8 cellular contexts compared by ENCODE assay signal in the genomic region with DNA sequence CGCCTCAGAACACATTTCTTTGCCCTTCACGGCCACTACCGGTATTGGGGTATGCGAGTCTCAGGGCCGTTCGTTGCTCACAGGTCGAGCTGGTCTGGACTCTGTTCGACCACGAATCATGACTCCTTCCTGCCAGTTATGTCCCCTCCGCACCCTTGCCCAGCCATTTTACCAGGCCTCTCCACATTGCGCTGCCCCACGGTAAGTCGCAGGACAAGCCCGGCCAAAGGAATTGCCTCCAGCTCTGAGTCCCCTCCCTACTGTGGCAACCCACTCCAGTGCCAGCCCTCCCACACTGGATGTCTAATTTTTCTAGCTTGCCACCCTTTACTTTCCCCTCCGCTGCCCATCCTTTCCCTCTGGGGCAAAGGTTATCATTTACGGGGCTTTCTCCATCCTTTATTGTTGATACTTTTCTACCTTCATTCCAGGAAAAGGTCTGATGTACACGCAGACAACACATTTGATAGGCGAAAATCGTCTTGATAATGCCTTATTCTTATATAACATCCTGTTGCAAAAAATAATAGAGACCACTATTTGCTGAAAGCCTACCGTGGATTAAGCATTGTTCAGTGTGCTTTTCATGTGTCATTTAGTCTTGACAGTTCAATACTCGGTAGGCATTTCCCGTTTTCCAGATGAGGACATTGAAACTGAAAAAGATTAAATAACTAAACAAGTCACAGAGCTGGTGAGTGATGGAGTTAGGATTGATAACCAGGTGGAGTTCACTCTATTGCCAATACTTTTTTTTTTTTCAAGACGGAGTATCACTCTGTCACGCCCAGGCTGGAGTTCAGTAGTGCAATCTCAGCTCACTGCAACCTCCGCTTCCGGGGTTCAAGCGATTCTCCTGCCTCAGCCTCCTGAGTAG. TPM values are rescaled to one million over a fixed set of nuclear protein-coding genes. Genes with fewer than 3 reads are reported as not detected.
DNase-seq lines count a peak whose midpoint lies in the region; ATAC-seq and TF ChIP-seq lines count a peak whose summit lies in the region.

No MANE protein-coding gene starts in this region.

- TF ChIP-seq CTCF in epithelial cell of esophagus (IDR thresholded peaks at IDR 0.05; ENCODE audit: insufficient read depth, low read depth, low read length, missing control alignments), result no peak

- POLR2A ChIA-PET in naive thymus-derived CD8-positive, alpha-beta T cell (lab: Charles Lee), result interaction anchor here (0.6 to 4.0 kb wide), 24 partner anchors 10 to 380 kb away, joined by 3 to 133 read pairs (median 5); a partner anchor contains a TSS

- H3K27me3 Mint-ChIP-seq in T-helper 17 cell, result no peaks in the 10 kb centered on the region
- H3K27me3 Mint-ChIP-seq in naive thymus-derived CD8-positive, alpha-beta T cell, result peaks cover 0 to 3% (median 0%) of the 10 kb centered on the region in 5 donors

- peak; percentile 9 for ATAC-seq in HG02981 (IDR thresholded peaks at IDR 0.05; ENCODE audit: unreplicated experiment)
- ATAC-seq in T-helper 17 cell, result peak; percentile 5
- ATAC-seq in naive thymus-derived CD8-positive, alpha-beta T cell, result peak in 1 of 2 donors; percentile 22
- no peak for ATAC-seq in HG02610 (IDR thresholded peaks at IDR 0.05; ENCODE audit: unreplicated experiment)
- no peak for ATAC-seq in HG02970 (IDR thresholded peaks at IDR 0.05; ENCODE audit: low FRiP score, unreplicated experiment)

- no peaks in the 10 kb centered on the region for H3K9me3 Mint-ChIP-seq in naive thymus-derived CD8-positive, alpha-beta T cell

- peak overlapping the region; percentile 94 for H3K4me3 Mint-ChIP-seq in T-helper 17 cell
- H3K4me3 Mint-ChIP-seq in naive thymus-derived CD8-positive, alpha-beta T cell, result peak overlapping the region; percentile 93 to 99 (median 98)

- no peaks in the 10 kb centered on the region for H3K9me3 ChIP-seq in T-helper 17 cell (ENCODE audit: control insufficient read depth, low read length, poor library complexity, severe bottlenecking)

- DNase-seq in activated T-cell treated with anti-CD3 and anti-CD28 coated beads for 48 hours (ENCODE audit: low read depth) (peak; percentile 23), T-helper 17 cell (peak in 1 of 3 donors; percentile 36), epithelial cell of esophagus (ENCODE audit: low read depth) (no peak)
- no peak for DNase-seq in activated T-cell treated with anti-CD3 and anti-CD28 coated beads, Interleukin-2, amount 50 U/mL, for 48 hours
- no peak for DNase-seq in naive thymus-derived CD8-positive, alpha-beta T cell

- H3K27ac Mint-ChIP-seq in T-helper 17 cell, result peak overlapping the region; percentile 98
- H3K27ac Mint-ChIP-seq in naive thymus-derived CD8-positive, alpha-beta T cell, result peak overlapping the region; percentile 97 to 100 (median 100)

- peaks cover 13% of the 10 kb centered on the region for H3K36me3 Mint-ChIP-seq in T-helper 17 cell (ENCODE audit: low read depth)
- peaks cover 12 to 38% (median 21%) of the 10 kb centered on the region in 3 donors for H3K36me3 Mint-ChIP-seq in naive thymus-derived CD8-positive, alpha-beta T cell

- peak overlapping the region; percentile 95 for H3K4me3 ChIP-seq in epithelial cell of esophagus (ENCODE audit: low read length)

- peaks cover 25% of the 10 kb centered on the region for H3K4me1 Mint-ChIP-seq in T-helper 17 cell
- peaks cover 20 to 50% (median 40%) of the 10 kb centered on the region in 4 donors for H3K4me1 Mint-ChIP-seq in naive thymus-derived CD8-positive, alpha-beta T cell

RNA-seq across cellular contexts. Expression of a gene that starts 1.0 kb away (rescaled TPM):
- 100 to 1,000 TPM; 224 to 229 TPM for total RNA-seq in T-helper 17 cell
- 10 to 100 TPM; 94.6 to 96.6 TPM for total RNA-seq in naive thymus-derived CD8-positive, alpha-beta T cell
- 100 to 1,000 TPM; 130 to 162 (median 143) TPM for polyA plus RNA-seq in naive thymus-derived CD8-positive, alpha-beta T cell

RNA-seq across cellular contexts. Expression of a gene that starts 19.5 kb away (rescaled TPM):
- 10 to 100 TPM; 67.1 to 76.4 TPM for total RNA-seq in T-helper 17 cell
- total RNA-seq in naive thymus-derived CD8-positive, alpha-beta T cell, result 10 to 100 TPM; 63.5 to 77.6 TPM
- polyA plus RNA-seq in naive thymus-derived CD8-positive, alpha-beta T cell, result 10 to 100 TPM; 43.7 to 50.7 (median 48.5) TPM

RNA-seq across cellular contexts. Expression of a gene that starts 41.8 kb away (rescaled TPM):
- total RNA-seq in T-helper 17 cell, result 10 to 100 TPM in 1 of 2 donors, 1 to 10 TPM in 1; 9.8 to 13.0 TPM
- 10 to 100 TPM; 13.1 TPM for total RNA-seq in naive thymus-derived CD8-positive, alpha-beta T cell
- 10 to 100 TPM; 29.4 to 44.2 (median 32.7) TPM for polyA plus RNA-seq in naive thymus-derived CD8-positive, alpha-beta T cell

RNA-seq across cellular contexts. Expression of a gene that starts 52.5 kb away (rescaled TPM):
- 10 to 100 TPM; 34.3 to 34.6 TPM for total RNA-seq in T-helper 17 cell
- 10 to 100 TPM; 51.9 to 59.0 TPM for total RNA-seq in naive thymus-derived CD8-positive, alpha-beta T cell
- polyA plus RNA-seq in naive thymus-derived CD8-positive, alpha-beta T cell, result 10 to 100 TPM; 47.2 to 55.9 (median 51.6) TPM

Comparison
In these comparisons a context has a peak if more than half of its experiments do, and no peak if none do; other contexts are left out.
1. ATAC-seq: peak in HG02981 (single experiment) and T-helper 17 cell (single experiment); none in HG02610 (single experiment) and HG02970 (single experiment).